ENCODE assay signal across 12 cellular contexts in the genomic region with DNA sequence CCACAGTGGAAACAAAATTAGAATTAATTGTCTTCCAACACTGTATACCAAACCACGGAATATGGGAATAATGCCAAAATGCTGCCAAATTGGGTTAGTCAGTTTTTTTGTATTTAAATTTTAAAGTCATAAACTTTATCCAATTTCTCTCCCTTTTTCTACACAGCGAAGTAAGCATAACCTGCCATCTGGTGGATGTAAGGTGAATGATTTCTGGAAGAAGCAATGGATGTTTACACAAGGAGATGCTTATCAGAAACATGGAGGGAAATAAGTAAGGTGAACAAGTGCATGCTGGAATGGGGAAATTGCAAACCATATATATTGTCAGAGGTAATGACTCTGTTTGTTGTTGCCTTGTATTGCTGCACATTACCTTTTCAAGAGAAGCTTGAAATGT.
DNase-seq lines count a peak whose midpoint lies in the region; FAIRE-seq and TF ChIP-seq lines count a peak whose summit lies in the region.
"Had no signal": no experiment of that assay in that cellular context is flagged by ENCODE, and none has a peak within 500 bp of the region (broad histone marks: within the 10 kb centered on the region; RNA-seq: fewer than 3 reads in every experiment).

No MANE protein-coding gene starts in this region.

- intact Hi-C loops in Calu3 (cut with micrococcal nuclease; ENCODE audit: unreplicated experiment) = no loop called here
- intact Hi-C loops in adrenal gland (cut with DNase I) = no loop called here

- no peak overlapping the region for H3K27ac ChIP-seq in adrenal gland
- no peak overlapping the region for H3K27ac ChIP-seq in right atrium auricular region
- H3K27ac ChIP-seq: vagina had no signal

- WGBS in adrenal gland, 4 donors = 20 to 35% (median 26%) methylated on average over 2 of the region's 2 CpGs

- H3K9me3 ChIP-seq in adrenal gland (replicated peaks in 1 of 3) (no peaks in the 10 kb centered on the region), right atrium auricular region (no peaks in the 10 kb centered on the region)
- H3K9me3 ChIP-seq: vagina had no signal

- no peaks in the 10 kb centered on the region for H3K27me3 Mint-ChIP-seq in Calu3 (ENCODE audit: unreplicated experiment)
- H3K27me3 Mint-ChIP-seq: memory B cell had no signal

- no peaks in the 10 kb centered on the region for H3K27me3 ChIP-seq in adrenal gland
- H3K27me3 ChIP-seq in right atrium auricular region = no peaks in the 10 kb centered on the region
- H3K27me3 ChIP-seq: vagina had no signal

- H3K27ac Mint-ChIP-seq in Calu3 (ENCODE audit: unreplicated experiment) = no peak overlapping the region
- H3K27ac Mint-ChIP-seq: memory B cell had no signal

- CTCF ChIA-PET in Calu3 (lab: Charles Lee) = no interaction called here
- CTCF ChIA-PET in HEK293T (lab: Yijun Ruan, JAX) = no interaction called here

- DNase-seq in Calu3 (peak; percentile 0), HEK293T (ENCODE audit: extremely low spot score) (peak; percentile 20), RPMI8226 (peak; percentile 4), inferior parietal cortex (ENCODE audit: extremely low spot score) (peak; percentile 30), GM12892 (ENCODE audit: insufficient read length) (no peak), adrenal gland (no peak), HTR-8/SVneo (ENCODE audit: insufficient read length, low spot score) (no peak), right atrium auricular region (ENCODE audit: low spot score) (no peak)
- DNase-seq: NCI-H1436 treated with DMSO at 0.1 percent for 48 hours; stimulated activated CD4-positive, alpha-beta T cell treated with anti-CD3 and anti-CD28 coated beads, Interleukin-2, amount 100 ng/mL, for 24 hours had no signal

- POLR2A ChIA-PET in HEK293T (lab: Yijun Ruan, JAX) = no interaction called here

- H3K4me3 ChIP-seq in adrenal gland (no peak overlapping the region), right atrium auricular region (no peak overlapping the region)
- H3K4me3 ChIP-seq: vagina had no signal

- H3K36me3 ChIP-seq in adrenal gland (replicated peaks in 1 of 2) = no peaks in the 10 kb centered on the region
- H3K36me3 ChIP-seq in right atrium auricular region = no peaks in the 10 kb centered on the region
- H3K36me3 ChIP-seq: vagina had no signal

- no peaks in the 10 kb centered on the region for H3K4me1 Mint-ChIP-seq in Calu3 (ENCODE audit: low read depth, unreplicated experiment)
- H3K4me1 Mint-ChIP-seq: memory B cell had no signal

- no peak for TF ChIP-seq POLR2A in GM12892 (IDR thresholded peaks at IDR 0.05; ENCODE audit: low read depth, low read length)
- no peak for TF ChIP-seq POLR2A in adrenal gland (IDR thresholded peaks at IDR 0.05)

- H3K4me3 Mint-ChIP-seq in Calu3 (ENCODE audit: low read depth, unreplicated experiment) = no peak overlapping the region
- H3K4me3 Mint-ChIP-seq: memory B cell had no signal

- no peaks in the 10 kb centered on the region for H3K4me1 ChIP-seq in adrenal gland (replicated peaks in 1 of 2)
- no peaks in the 10 kb centered on the region for H3K4me1 ChIP-seq in right atrium auricular region
- H3K4me1 ChIP-seq: vagina had no signal

- BruUV-seq in Calu3 (replicated peaks; lab: Mats Ljungman, UMichigan) = no TSS peak

- FAIRE-seq in GM12892 (lab: Jason Lieb, UNC) (no peak), HTR-8/SVneo (lab: Jason Lieb, UNC) (no peak)

- H3K9me3 Mint-ChIP-seq in Calu3 (ENCODE audit: low read depth, unreplicated experiment) = peaks cover 2% of the 10 kb centered on the region

- TF ChIP-seq CTCF in Calu3 (IDR thresholded peaks at IDR 0.05; ENCODE audit: unreplicated experiment) (no peak), adrenal gland (IDR thresholded peaks at IDR 0.05) (no peak), right atrium auricular region (IDR thresholded peaks at IDR 0.05) (no peak)

- no peaks in the 10 kb centered on the region for H3K36me3 Mint-ChIP-seq in Calu3 (ENCODE audit: insufficient read depth, unreplicated experiment)
- H3K36me3 Mint-ChIP-seq: memory B cell had no signal

TF ChIP-seq in HEK293T, 16 proteins besides CTCF, POLR2A, EP300 and RAD21:
- TF ChIP-seq SP1 (IDR thresholded peaks at IDR 0.05) (no peak), FOXK2 (IDR thresholded peaks at IDR 0.05) (no peak), FOXA1 (IDR thresholded peaks at IDR 0.05) (peak; percentile 60; the same call in 1 of the 2 replicates)

Comparison
In these comparisons a context has a peak if more than half of its experiments do, and no peak if none do; other contexts are left out.
1. DNase-seq: peak in Calu3 (single experiment), HEK293T (single experiment), RPMI8226 (single experiment) and inferior parietal cortex (single experiment); none in GM12892 (single experiment), adrenal gland (0 of 7), HTR-8/SVneo (single experiment) and right atrium auricular region (single experiment).